ENCODE assay signal across 8 cellular contexts in the genomic region with DNA sequence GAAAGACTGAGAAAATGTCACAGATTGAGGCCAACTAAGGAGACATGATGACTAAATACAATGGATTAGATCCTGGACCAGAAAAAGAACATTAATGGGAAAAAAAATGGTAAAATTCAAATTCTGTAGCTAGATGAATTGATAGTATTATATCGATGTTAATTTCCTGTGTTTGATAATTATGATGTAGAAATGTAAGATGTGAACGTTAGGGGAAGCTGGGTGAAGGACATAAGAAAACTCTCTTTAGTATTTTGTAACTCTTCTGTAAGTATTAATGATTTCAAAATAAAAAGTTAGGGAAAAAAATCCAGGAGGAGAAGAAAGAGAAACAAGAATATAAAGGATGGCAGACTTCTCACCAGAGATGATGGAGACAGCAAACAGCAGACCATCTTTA. TPM values are rescaled to one million over a fixed set of nuclear protein-coding genes. Genes with fewer than 3 reads are reported as not detected.
"Had no signal": no experiment of that assay in that cellular context is flagged by ENCODE, and none has a peak within 500 bp of the region (broad histone marks: within the 10 kb centered on the region; RNA-seq: fewer than 3 reads in every experiment).

No MANE protein-coding gene starts in this region.

- H3K9me3 ChIP-seq: HAP-1 had no signal

- H3K4me3 ChIP-seq: GM23248, HAP-1, K562 had no signal

- H3K36me3 ChIP-seq: HAP-1 had no signal

- DNase-seq: GM23248, GOT3, H7, IMR-90 had no signal

- H3K27ac ChIP-seq: GM23248 had no signal

- ATAC-seq: HCT116, K562 had no signal

- H3K9ac ChIP-seq: GM23248 had no signal

RNA-seq across cellular contexts. Expression of gene ITGB3, which starts 2.8 kb away (rescaled TPM):
- total RNA-seq: HT-29 had no signal

RNA-seq across cellular contexts. Expression of gene MYL4, which starts 41.7 kb away (rescaled TPM):
- total RNA-seq: GM23248, H7, HT-29, IMR-90 had no signal
- polyA plus RNA-seq: GM23248, IMR-90 had no signal
